21 cellular contexts compared by ENCODE assay signal in genomic region chr10:83869898-83870297, GRCh38.
"Had no signal": no experiment of that assay in that cellular context is flagged by ENCODE, and none has a peak within 500 bp of the region (broad histone marks: within the 10 kb centered on the region; RNA-seq: fewer than 3 reads in every experiment).

No MANE protein-coding gene starts in this region.

- DNase-seq: dermis blood vessel endothelial cell; dorsolateral prefrontal cortex; effector CD4-positive, alpha-beta T cell; effector memory CD4-positive, alpha-beta T cell; foreskin keratinocyte; heart left ventricle; hypothalamus; left cardiac atrium; left ventricle myocardium inferior; lower lobe of right lung; mesendoderm; midbrain had no signal

- H3K27me3 ChIP-seq: dorsolateral prefrontal cortex, esophagus muscularis mucosa, foreskin keratinocyte, gastroesophageal sphincter, heart left ventricle had no signal

- H3K4me3 ChIP-seq: coronary artery, dorsolateral prefrontal cortex, esophagus muscularis mucosa, gastroesophageal sphincter, heart left ventricle, hepatocyte, left ventricle myocardium inferior, lower lobe of right lung had no signal

- H2AFZ ChIP-seq: hepatocyte had no signal

- ATAC-seq: foreskin keratinocyte, gastroesophageal sphincter, heart left ventricle, left cardiac atrium, lower lobe of right lung had no signal

- H3K27ac ChIP-seq: coronary artery, esophagus muscularis mucosa, foreskin keratinocyte, gastroesophageal sphincter, heart left ventricle, hepatocyte, left ventricle myocardium inferior, lower lobe of right lung had no signal

- H3K36me3 ChIP-seq: esophagus muscularis mucosa, gastroesophageal sphincter, heart left ventricle, left ventricle myocardium inferior, lower lobe of right lung had no signal

- H3K4me2 ChIP-seq: hepatocyte had no signal

- H3K79me2 ChIP-seq: hepatocyte had no signal

- H3K9me3 ChIP-seq: esophagus muscularis mucosa, gastroesophageal sphincter, heart left ventricle, left ventricle myocardium inferior, lower lobe of right lung had no signal

- FAIRE-seq: colon, endothelial cell of umbilical vein, frontal cortex, islet of Langerhans, keratinocyte had no signal

- H3K4me1 ChIP-seq: foreskin keratinocyte, gastroesophageal sphincter, left ventricle myocardium inferior had no signal
